In genomic region chrX:97168646-97169045, GRCh38 we compare ENCODE assay signal across 20 cellular contexts.
DNase-seq lines count a peak whose midpoint lies in the region; ATAC-seq, FAIRE-seq and TF ChIP-seq lines count a peak whose summit lies in the region.
"Had no signal": no experiment of that assay in that cellular context is flagged by ENCODE, and none has a peak within 500 bp of the region (broad histone marks: within the 10 kb centered on the region; RNA-seq: fewer than 3 reads in every experiment).

No MANE protein-coding gene starts in this region.

- H3K56ac ChIP-seq in H1 (replicated peaks; ENCODE audit: insufficient read length, low read depth, low read length), result no peak overlapping the region

- no peaks in the 10 kb centered on the region for H3K27me3 ChIP-seq in H1 (replicated peaks in 1 of 4; ENCODE audit: control insufficient read depth in 3 of 4, extremely low read depth in 1 of 4, insufficient read depth in 3 of 4, low read length in 3 of 4)
- H3K27me3 ChIP-seq: colonic mucosa had no signal

- H3K27ac ChIP-seq in H1 (ENCODE audit: low read depth, low read length), result no peak overlapping the region
- H3K27ac ChIP-seq: colonic mucosa, epithelial cell of prostate, lower lobe of right lung, VCaP had no signal

- H4K20me1 ChIP-seq in H1 (replicated peaks in 1 of 2; ENCODE audit: control insufficient read depth in 1 of 2, insufficient read depth in 2 of 2, low read length in 2 of 2), result no peaks in the 10 kb centered on the region

- no peak overlapping the region for H3K23ac ChIP-seq in H1 (ENCODE audit: insufficient read length)

- DNase-seq in GM12891 (ENCODE audit: insufficient read length, low spot score) (peak; percentile 2), H1 (ENCODE audit: low read depth in 1 of 2, low spot score in 2 of 2) (no peak), cerebellar cortex (ENCODE audit: low spot score) (no peak), dermis blood vessel endothelial cell (no peak), H54 (ENCODE audit: insufficient read length, low spot score) (no peak)
- DNase-seq in activated T-cell treated with anti-CD3 and anti-CD28 coated beads, Interleukin-2, amount 50 U/mL, for 24 hours, result no peak
- DNase-seq: activated gamma-delta T cell; colonic mucosa; GDM1; lower lobe of right lung; NCI-H1048; NCI-H2107; NCI-H774; RPMI8226; stimulated activated CD4-positive, alpha-beta T cell treated with anti-CD3 and anti-CD28 coated beads, Interleukin-15, amount 100 ng/mL, for 24 hours had no signal

- no peak overlapping the region for H2BK15ac ChIP-seq in H1 (ENCODE audit: low read length)

- no peaks in the 10 kb centered on the region for H3K9me3 Mint-ChIP-seq in activated T-cell treated with anti-CD3 and anti-CD28 coated beads, Interleukin-2, amount 50 U/mL, for 24 hours
- H3K9me3 Mint-ChIP-seq: nephron had no signal

- H3K14ac ChIP-seq in H1 (ENCODE audit: insufficient read length), result no peak overlapping the region

- TF ChIP-seq CTCF in H1 (IDR thresholded peaks at IDR 0.05; ENCODE audit: control extremely low read depth in 1 of 3, insufficient read depth in 1 of 3, low read depth in 1 of 3, low read length in 3 of 3), result no peak

- H3K79me2 ChIP-seq in H1 (ENCODE audit: control insufficient read depth in 1 of 2, insufficient read depth in 2 of 2, low read length in 2 of 2), result no peaks in the 10 kb centered on the region

- TF ChIP-seq RAD21 in H1 (IDR thresholded peaks at IDR 0.05 in 1 of 2, conservative IDR thresholded peaks at IDR 0.05 in 1 of 2; ENCODE audit: low read depth in 2 of 2, low read length in 2 of 2), result no peak

- CTCF ChIA-PET in H1 (lab: Charles Lee; ENCODE audit: partially characterized antibody), result interaction anchor here (0.6 kb wide), 1 partner anchor 74 kb away, joined by 3 read pairs; no protein-coding TSS in a partner anchor

- no peak overlapping the region for H3K27ac Mint-ChIP-seq in activated T-cell treated with anti-CD3 and anti-CD28 coated beads, Interleukin-2, amount 50 U/mL, for 24 hours

- FAIRE-seq in GM12891 (lab: Jason Lieb, UNC), result peak; percentile 9
- peak; percentile 13 for FAIRE-seq in H1 (lab: Jason Lieb, UNC)
- no peak for FAIRE-seq in H54 (lab: Jason Lieb, UNC)

- H3K9me3 ChIP-seq in H1 (ENCODE audit: insufficient read depth in 2 of 2, low read depth in 1 of 2, low read length in 1 of 2), result no peaks in the 10 kb centered on the region
- H3K9me3 ChIP-seq: colonic mucosa, lower lobe of right lung had no signal

- no peak overlapping the region for H2BK5ac ChIP-seq in H1 (ENCODE audit: low read depth, low read length)

- no peak overlapping the region for H4K91ac ChIP-seq in H1 (replicated peaks; ENCODE audit: insufficient read length, low read length)

- no peak overlapping the region for H2AK5ac ChIP-seq in H1 (ENCODE audit: low read depth, low read length)

- no peak overlapping the region for H2BK20ac ChIP-seq in H1 (ENCODE audit: low read length)

- no peak overlapping the region for H3K9ac ChIP-seq in H1 (replicated peaks in 1 of 4; ENCODE audit: extremely low read depth in 1 of 4, low read depth in 3 of 4, low read length in 3 of 4)

- H3K23me2 ChIP-seq in H1 (ENCODE audit: low read depth, low read length), result no peaks in the 10 kb centered on the region

- H3K4me2 ChIP-seq in H1 (ENCODE audit: insufficient read depth in 1 of 2, low read depth in 2 of 2, low read length in 2 of 2), result no peak overlapping the region

- no peak overlapping the region for H4K5ac ChIP-seq in H1 (ENCODE audit: insufficient read length, low read depth, low read length)

- POLR2A ChIA-PET in H1 (lab: Charles Lee; ENCODE audit: partially characterized antibody), result no interaction called here

- H2AFZ ChIP-seq in H1 (ENCODE audit: low read length), result no peak overlapping the region

- no peaks in the 10 kb centered on the region for H3K79me1 ChIP-seq in H1 (ENCODE audit: low read depth, low read length)

- no peak for TF ChIP-seq POLR2A in GM12891 (IDR thresholded peaks at IDR 0.05; ENCODE audit: low read depth, low read length)
- no peak for TF ChIP-seq POLR2A in H1 (IDR thresholded peaks at IDR 0.05; ENCODE audit: control extremely low read depth in 1 of 2, low read depth in 2 of 2, low read length in 2 of 2)
- no peak for TF ChIP-seq POLR2A in H54 (IDR thresholded peaks at IDR 0.05; ENCODE audit: low read depth, low read length)

- H2BK12ac ChIP-seq in H1 (ENCODE audit: low read depth, low read length), result no peak overlapping the region

- H3K27me3 Mint-ChIP-seq in activated T-cell treated with anti-CD3 and anti-CD28 coated beads, Interleukin-2, amount 50 U/mL, for 24 hours, result peaks cover 7% of the 10 kb centered on the region

- H3K36me3 ChIP-seq in H1 (ENCODE audit: control insufficient read depth in 2 of 4, insufficient read depth in 4 of 4, low read length in 3 of 4), result no peaks in the 10 kb centered on the region
- H3K36me3 ChIP-seq: colonic mucosa, lower lobe of right lung had no signal

- H3K4me1 Mint-ChIP-seq in activated T-cell treated with anti-CD3 and anti-CD28 coated beads, Interleukin-2, amount 50 U/mL, for 24 hours (ENCODE audit: low read depth), result peaks cover 2% of the 10 kb centered on the region
- H3K4me1 Mint-ChIP-seq: nephron had no signal

- no peaks in the 10 kb centered on the region for H3K36me3 Mint-ChIP-seq in activated T-cell treated with anti-CD3 and anti-CD28 coated beads, Interleukin-2, amount 50 U/mL, for 24 hours (ENCODE audit: low read depth)

- no peak overlapping the region for H3K4me3 ChIP-seq in H1 (ENCODE audit: extremely low read depth in 1 of 4, insufficient read depth in 2 of 4, low read depth in 3 of 4, low read length in 4 of 4)
- H3K4me3 ChIP-seq: colonic mucosa, lower lobe of right lung had no signal

- H3K4ac ChIP-seq in H1 (replicated peaks; ENCODE audit: insufficient read length, low read depth, low read length), result no peak overlapping the region

- no peak overlapping the region for H4K8ac ChIP-seq in H1 (ENCODE audit: extremely low read depth, insufficient read depth, low read length)

- H3K18ac ChIP-seq in H1 (ENCODE audit: extremely low read depth, low read length), result no peak overlapping the region

- ATAC-seq in GM21360 (IDR thresholded peaks at IDR 0.05; ENCODE audit: unreplicated experiment), result peak; percentile 57
- peak; percentile 68 for ATAC-seq in HG03342 (IDR thresholded peaks at IDR 0.05; ENCODE audit: unreplicated experiment)
- ATAC-seq: lower lobe of right lung had no signal

- H2BK120ac ChIP-seq in H1 (replicated peaks; ENCODE audit: low read depth, low read length), result no peak overlapping the region

- no peak overlapping the region for H3K4me3 Mint-ChIP-seq in activated T-cell treated with anti-CD3 and anti-CD28 coated beads, Interleukin-2, amount 50 U/mL, for 24 hours
- H3K4me3 Mint-ChIP-seq: nephron had no signal

- TF ChIP-seq EP300 in H1 (IDR thresholded peaks at IDR 0.05; ENCODE audit: borderline replicate concordance in 1 of 2, low read depth in 2 of 2, low read length in 2 of 2), result no peak

- 100% methylated on average over 2 of the region's 2 CpGs; no CpG with 5 or more reads in 1 of the 2 experiments for WGBS in H1 (ENCODE audit: extremely low coverage in 1 of 2, insufficient coverage in 1 of 2, insufficient read length in 1 of 2, insufficient replicate concordance in 2 of 2, low coverage in 1 of 2, low lambda C conversion rate in 2 of 2, missing lambda C conversion rate in 1 of 2), 2 experiments

- H3K4me1 ChIP-seq in H1 (replicated peaks in 1 of 4; ENCODE audit: control insufficient read depth in 3 of 4, insufficient read depth in 4 of 4, low read length in 3 of 4), result no peaks in the 10 kb centered on the region
- H3K4me1 ChIP-seq: colonic mucosa, lower lobe of right lung had no signal

TF ChIP-seq in GM12891, 5 proteins besides CTCF, POLR2A, EP300 and RAD21:
- TF ChIP-seq PAX5 (IDR thresholded peaks at IDR 0.05; ENCODE audit: insufficient read depth, low read length, severe bottlenecking) (no peak), POLR2AphosphoS5 (IDR thresholded peaks at IDR 0.05; ENCODE audit: low read depth, low read length) (no peak), SPI1 (IDR thresholded peaks at IDR 0.05; ENCODE audit: low read depth, low read length) (peak; percentile 28; the same call in 1 of the 2 replicates), TAF1 (IDR thresholded peaks at IDR 0.05; ENCODE audit: low read depth, low read length) (no peak)

TF ChIP-seq in H1, 55 proteins besides CTCF, POLR2A, EP300 and RAD21:
- TF ChIP-seq EGR1 (IDR thresholded peaks at IDR 0.05; ENCODE audit: borderline replicate concordance, low read depth, low read length) (no peak), CHD2 (IDR thresholded peaks at IDR 0.05; ENCODE audit: low read length) (no peak), PHF8 (conservative IDR thresholded peaks at IDR 0.05; ENCODE audit: low read depth, low read length) (no peak), ZNF274 (IDR thresholded peaks at IDR 0.05; ENCODE audit: borderline replicate concordance, extremely low read depth, low read length) (no peak), CBX8 (IDR thresholded peaks at IDR 0.05; ENCODE audit: borderline replicate concordance, low read depth, low read length) (no peak), TAF7 (optimal IDR thresholded peaks at IDR 0.05; ENCODE audit: borderline replicate concordance, low read depth, low read length) (no peak), BRCA1 (IDR thresholded peaks at IDR 0.05; ENCODE audit: low read depth, low read length) (no peak), TEAD4 (IDR thresholded peaks at IDR 0.05; ENCODE audit: low read depth, low read length) (no peak), ATF3 (IDR thresholded peaks at IDR 0.05; ENCODE audit: insufficient read depth, low read depth, low read length) (no peak), GTF2F1 (IDR thresholded peaks at IDR 0.05; ENCODE audit: borderline replicate concordance, low read depth, low read length) (no peak), FOSL1 (IDR thresholded peaks at IDR 0.05; ENCODE audit: insufficient read depth, low read depth, low read length) (no peak), KDM1A (IDR thresholded peaks at IDR 0.05; ENCODE audit: borderline replicate concordance, low read length) (no peak), SP2 (IDR thresholded peaks at IDR 0.05; ENCODE audit: low read length) (no peak), SIX5 (IDR thresholded peaks at IDR 0.05; ENCODE audit: low read depth, low read length) (no peak)
TF ChIP-seq in H1: peak in this region for 0.
